8 cellular contexts compared by ENCODE assay signal in the genomic region with DNA sequence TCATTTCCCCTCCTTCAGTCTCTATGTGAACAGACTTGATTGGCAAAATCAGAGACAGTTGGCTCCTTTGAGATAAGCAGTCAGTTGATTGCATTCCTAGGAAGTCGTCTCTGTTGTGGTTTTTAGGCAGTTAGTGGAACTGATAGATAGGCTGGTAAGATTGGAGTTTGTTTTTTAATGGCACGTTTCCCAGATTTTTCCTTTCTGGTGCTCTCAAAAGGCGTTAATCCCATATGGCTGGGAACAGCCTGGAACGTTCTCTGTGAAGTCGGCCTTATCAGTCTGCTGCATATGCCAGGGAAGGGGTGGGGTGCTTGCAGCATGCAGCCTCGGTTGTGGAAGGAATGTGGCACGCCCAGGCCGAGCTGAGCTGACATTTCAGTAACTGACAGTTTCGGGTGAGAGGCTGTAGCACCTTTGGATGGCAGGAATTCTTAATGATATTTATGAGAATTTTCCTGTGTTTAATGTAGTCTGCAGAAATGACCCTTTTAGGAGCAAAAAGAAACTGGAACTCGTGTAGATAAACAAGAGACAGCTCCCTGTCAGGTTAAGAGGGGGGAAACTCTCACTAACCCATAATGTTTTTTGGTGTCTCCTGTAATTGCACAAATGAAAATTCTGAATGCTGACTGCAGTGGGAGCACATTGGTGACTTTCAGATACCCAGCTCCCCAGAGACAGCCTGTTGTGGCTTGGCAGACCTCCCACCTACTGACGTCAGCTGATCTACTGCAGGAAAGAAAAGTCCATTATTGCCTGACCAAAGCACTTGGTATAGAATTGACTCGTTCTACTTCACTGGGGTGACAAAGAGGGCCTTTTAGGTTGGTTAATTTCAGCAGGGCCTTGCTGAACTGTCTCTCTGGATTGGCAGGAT. TPM values are rescaled to one million over a fixed set of nuclear protein-coding genes. Genes with fewer than 3 reads are reported as not detected.
DNase-seq lines count a peak whose midpoint lies in the region; ATAC-seq and TF ChIP-seq lines count a peak whose summit lies in the region.

No MANE protein-coding gene starts in this region.

- H3K36me3 Mint-ChIP-seq in activated B cell treated with CpG ODN at 0.5 μM for 24 hours (ENCODE audit: low read depth): peaks cover 8% of the 10 kb centered on the region

- H3K36me3 ChIP-seq in lung (ENCODE audit: control insufficient read depth in 2 of 2, insufficient read depth in 2 of 2, low read length in 2 of 2): peaks cover 3 to 4% of the 10 kb centered on the region in 2 donors

- TF ChIP-seq CTCF in HFF-Myc (IDR thresholded peaks at IDR 0.05; ENCODE audit: low read depth, low read length, missing control alignments) (no peak), activated B cell treated with CpG ODN at 0.5 μM for 24 hours (IDR thresholded peaks at IDR 0.05) (no peak), lung (IDR thresholded peaks at IDR 0.05; ENCODE audit: control extremely low read depth, extremely low read depth) (no peak)

- POLR2A ChIA-PET in activated B cell treated with CpG ODN at 0.5 μM for 24 hours (lab: Charles Lee): interaction anchor here (0.9 to 1.5 kb wide), 3 partner anchors 9 to 259 kb away, joined by 3 to 5 read pairs (median 5); a partner anchor contains a TSS

- H3K27me3 ChIP-seq in lung (ENCODE audit: control insufficient read depth, insufficient read depth): no peaks in the 10 kb centered on the region

- H3K9me3 Mint-ChIP-seq in activated B cell treated with CpG ODN at 0.5 μM for 24 hours: no peaks in the 10 kb centered on the region

- H3K27ac Mint-ChIP-seq in activated B cell treated with CpG ODN at 0.5 μM for 24 hours: peak overlapping the region; percentile 79

- peak overlapping the region; percentile 16 for H3K4me3 Mint-ChIP-seq in activated B cell treated with CpG ODN at 0.5 μM for 24 hours

- peaks cover 34% of the 10 kb centered on the region for H3K4me1 Mint-ChIP-seq in activated B cell treated with CpG ODN at 0.5 μM for 24 hours

- 2 to 4% methylated on average over 12 of the region's 12 CpGs for WGBS in lung, 2 donors

- no peaks in the 10 kb centered on the region for H3K9me3 ChIP-seq in lung (ENCODE audit: control insufficient read depth in 2 of 2, insufficient read depth in 1 of 2, low read length in 1 of 2)

- no peak overlapping the region for H3K4me3 ChIP-seq in HFF-Myc (replicated peaks; ENCODE audit: low read depth, low read length)
- H3K4me3 ChIP-seq in lung: no peak overlapping the region

- peaks cover 4 to 44% of the 10 kb centered on the region in 2 donors for H3K4me1 ChIP-seq in lung (ENCODE audit: control insufficient read depth in 2 of 2, insufficient read depth in 2 of 2, low read length in 2 of 2)

- intact Hi-C loops in activated B cell treated with CpG ODN at 0.5 μM for 24 hours (cut with micrococcal nuclease): loop anchor here (10.0 kb wide), 1 partner anchor 284 kb away; a partner anchor contains a TSS

- DNase-seq in ELF-1 (ENCODE audit: low read depth, low spot score): peak; percentile 77
- peak; percentile 76 for DNase-seq in HFF-Myc (ENCODE audit: extremely low read depth, low read depth)
- DNase-seq in NCI-H128 (lab: John Stamatoyannopoulos, UW; ENCODE audit: unreplicated experiment): peak; percentile 79
- DNase-seq in activated B cell treated with CpG ODN at 0.5 μM for 24 hours: peak; percentile 46
- peak; percentile 86 to 97 for DNase-seq in dermis microvascular lymphatic vessel endothelial cell (ENCODE audit: low read depth in 2 of 2)
- DNase-seq in lung (ENCODE audit: low spot score): peak; percentile 77
- peak; percentile 41 for DNase-seq in stimulated activated CD8-positive, alpha-beta memory T cell treated with anti-CD3 and anti-CD28 coated beads, Interleukin-4, amount 100 ng/mL, for 24 hours (ENCODE audit: low read depth)
- DNase-seq in NCI-H1048 (lab: John Stamatoyannopoulos, UW): no peak

- H3K27ac ChIP-seq in lung (ENCODE audit: low read depth in 1 of 2, low read length in 1 of 2): peak overlapping the region; percentile 61 to 72

- no peaks in the 10 kb centered on the region for H3K27me3 Mint-ChIP-seq in activated B cell treated with CpG ODN at 0.5 μM for 24 hours

- CTCF ChIA-PET in activated B cell treated with CpG ODN at 0.5 μM for 24 hours (lab: Charles Lee): interaction anchor here (1.5 to 1.7 kb wide), 2 partner anchors 120 to 197 kb away, joined by 5 read pairs; no protein-coding TSS in a partner anchor

- ATAC-seq in activated B cell treated with CpG ODN at 0.5 μM for 24 hours (ENCODE audit: low read depth) (peak; percentile 90), lung (ENCODE audit: insufficient read depth, low FRiP score) (peak; percentile 63)

RNA-seq across cellular contexts. Expression of a gene that starts 6.3 kb away (rescaled TPM):
- 208 and 237 TPM in 2 replicates for total RNA-seq in activated B cell treated with CpG ODN at 0.5 μM for 24 hours
- total RNA-seq in dermis microvascular lymphatic vessel endothelial cell: 472 TPM in 2 replicates
- 100 to 1,000 TPM; 328 to 438 TPM for total RNA-seq in lung
- 100 to 1,000 TPM in 1 of 2 donors, 10 to 100 TPM in 1; 70.0 to 145 TPM for polyA plus RNA-seq in lung

RNA-seq across cellular contexts. Expression of a gene that starts 54.2 kb away (rescaled TPM):
- 28.8 and 31.8 TPM in 2 replicates for total RNA-seq in activated B cell treated with CpG ODN at 0.5 μM for 24 hours
- total RNA-seq in dermis microvascular lymphatic vessel endothelial cell: 10.0 and 15.7 TPM in 2 replicates
- 10 to 100 TPM; 22.8 to 24.7 TPM for total RNA-seq in lung
- polyA plus RNA-seq in lung: 10 to 100 TPM; 11.3 to 19.4 TPM
